Comparison of ENCODE assay signal across 15 cellular contexts in genomic region chr1:101723415-101723814, GRCh38.
"Had no signal": no experiment of that assay in that cellular context is flagged by ENCODE, and none has a peak within 500 bp of the region (broad histone marks: within the 10 kb centered on the region; RNA-seq: fewer than 3 reads in every experiment).

No MANE protein-coding gene starts in this region.

- DNase-seq: activated CD4-positive, alpha-beta T cell treated with anti-CD3 and anti-CD28 coated beads, Interleukin-2, amount 50 U/mL, for 1 hour; activated CD4-positive, CD25-positive, alpha-beta regulatory T cell; activated naive CD4-positive, alpha-beta T cell treated with anti-CD3 and anti-CD28 coated beads, Interleukin-2, amount 10 ng/mL, durations not matched to agents 7 days and 5 days; activated T-cell treated with anti-CD3 and anti-CD28 coated beads for 4 hours; glutamatergic neuron; immature natural killer cell; lower lobe of right lung; midbrain; pancreas; stimulated activated CD4-positive, alpha-beta T cell treated with anti-CD3 and anti-CD28 coated beads, Interleukin-2, amount 100 ng/mL, for 48 hours; stimulated activated CD8-positive, alpha-beta memory T cell treated with anti-CD3 and anti-CD28 coated beads, Interleukin-4, amount 100 ng/mL, for 48 hours; upper lobe of right lung had no signal

- H3K36me3 ChIP-seq: esophagus muscularis mucosa, lower lobe of right lung, neural progenitor cell, pancreas, upper lobe of right lung had no signal

- H3K4me2 ChIP-seq: neural progenitor cell had no signal

- H3K4me3 ChIP-seq: esophagus muscularis mucosa, lower lobe of right lung, neural progenitor cell, pancreas, upper lobe of right lung had no signal

- H3K27ac ChIP-seq: esophagus muscularis mucosa, lower lobe of right lung, neural progenitor cell, pancreas, upper lobe of right lung had no signal

- H3K4me1 ChIP-seq: esophagus muscularis mucosa, lower lobe of right lung, neural progenitor cell, pancreas, upper lobe of right lung had no signal

- H3K27me3 ChIP-seq: esophagus muscularis mucosa, neural progenitor cell, upper lobe of right lung had no signal

- ATAC-seq: activated T-helper 17 cell treated with anti-CD3 and anti-CD28 coated beads, Interleukin-2, amount 50 U/mL, for 72 hours; lower lobe of right lung; pancreas; upper lobe of right lung had no signal

- H3K9me3 ChIP-seq: esophagus muscularis mucosa, lower lobe of right lung, pancreas, upper lobe of right lung had no signal

- H3K9ac ChIP-seq: neural progenitor cell had no signal
